Comparison of ENCODE assay signal across 9 cellular contexts in the genomic region with DNA sequence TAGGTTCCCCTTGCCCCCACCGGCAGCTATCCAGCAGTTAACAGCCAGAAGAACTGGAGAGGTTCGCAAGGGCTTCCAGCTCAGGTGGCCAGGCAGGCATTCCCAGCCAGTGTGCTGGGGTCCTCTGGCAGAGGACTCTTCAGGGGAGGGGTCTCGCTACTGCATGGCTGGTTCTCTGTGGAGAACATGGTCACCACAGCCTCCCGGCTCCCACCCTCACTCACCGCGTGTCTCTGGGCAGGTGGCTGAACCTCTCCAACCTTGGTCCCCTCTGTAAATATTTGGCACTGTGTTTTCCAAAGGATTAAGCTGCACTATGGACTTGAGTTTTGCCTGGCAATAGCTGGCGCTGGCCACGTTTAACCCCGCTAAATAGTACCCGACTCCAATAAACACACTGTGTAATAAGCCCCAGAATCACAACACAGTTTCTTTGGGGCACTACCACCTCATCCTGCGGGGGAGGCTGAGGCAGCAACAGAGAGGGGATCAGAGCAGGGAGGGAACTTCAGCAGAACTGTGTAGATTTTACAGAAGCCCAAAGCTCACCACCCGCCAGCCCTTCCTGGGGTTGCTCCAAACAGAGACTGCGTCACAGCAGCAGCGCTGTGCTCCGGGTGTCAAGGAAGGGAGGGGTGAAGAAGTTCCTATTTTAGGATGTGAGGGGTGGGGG. TPM values are rescaled to one million over a fixed set of nuclear protein-coding genes. Genes with fewer than 3 reads are reported as not detected.
A peak's percentile ranks its signal among the peaks of the same experiment; 100 is the strongest.
DNase-seq lines count a peak whose midpoint lies in the region; ATAC-seq and TF ChIP-seq lines count a peak whose summit lies in the region.
"Had no signal": no experiment of that assay in that cellular context is flagged by ENCODE, and none has a peak within 500 bp of the region (broad histone marks: within the 10 kb centered on the region; RNA-seq: fewer than 3 reads in every experiment).

No MANE protein-coding gene starts in this region.

- WGBS in H9 (ENCODE audit: extremely low coverage, insufficient read length, low lambda C conversion rate): no CpG with 5 or more reads among the region's 15 CpGs

- H2AFZ ChIP-seq in H9 (ENCODE audit: low read length): no peak overlapping the region

- H3K27me3 ChIP-seq in H9 (ENCODE audit: insufficient read depth, low read length) (peaks cover 42% of the 10 kb centered on the region), iPS-18a (ENCODE audit: control insufficient read depth, insufficient read depth, low read length) (peaks cover 59% of the 10 kb centered on the region), gastrocnemius medialis (peaks cover 0 to 9% (median 4%) of the 10 kb centered on the region in 3 donors)

- H3K4me1 ChIP-seq in H9 (ENCODE audit: insufficient read depth, low read length) (peaks cover 34% of the 10 kb centered on the region), iPS-18a (ENCODE audit: control insufficient read depth, low read depth, low read length) (peaks cover 74% of the 10 kb centered on the region), gastrocnemius medialis (peaks cover 0 to 43% of the 10 kb centered on the region in 2 donors)

- H3K27ac Mint-ChIP-seq in H9: no peak overlapping the region

- H3K36me3 Mint-ChIP-seq in H9 (ENCODE audit: insufficient read depth in 1 of 3, low read depth in 3 of 3): peaks cover 10 to 62% (median 27%) of the 10 kb centered on the region in 3 experiments

- peak overlapping the region; percentile 33 to 51; a peak in 3 of 5 replicates for H3K4me3 Mint-ChIP-seq in H9

- no peak overlapping the region for H2BK15ac ChIP-seq in H9 (ENCODE audit: low read depth, low read length)

- CTCF ChIA-PET in RWPE1 (lab: Yijun Ruan, JAX): no interaction called here

- H2BK5ac ChIP-seq in H9 (ENCODE audit: insufficient read length, low read length): no peak overlapping the region

- no peak overlapping the region for H4K8ac ChIP-seq in H9 (replicated peaks; ENCODE audit: insufficient read length, low read depth, low read length)

- H2BK20ac ChIP-seq in H9 (ENCODE audit: low read depth, low read length, poor library complexity, severe bottlenecking): no peak overlapping the region

- H4K91ac ChIP-seq in H9 (ENCODE audit: insufficient read length, low read depth, low read length): no peak overlapping the region

- POLR2A ChIA-PET in RWPE1 (lab: Yijun Ruan, JAX; ENCODE audit: low non-redundant PET): no interaction called here

- no peak for TF ChIP-seq CTCF in H9 (conservative IDR thresholded peaks at IDR 0.05)
- no peak for TF ChIP-seq CTCF in RWPE1 (conservative IDR thresholded peaks at IDR 0.05; ENCODE audit: low read depth)
- no peak for TF ChIP-seq CTCF in gastrocnemius medialis (IDR thresholded peaks at IDR 0.05 in 4 of 5, conservative IDR thresholded peaks at IDR 0.05 in 1 of 5)

- no peak overlapping the region for H2AK5ac ChIP-seq in H9 (ENCODE audit: insufficient read length, low read length)

- H3K23me2 ChIP-seq in H9 (ENCODE audit: insufficient read length, low read depth, low read length, poor library complexity, severe bottlenecking): peaks cover 11% of the 10 kb centered on the region

- H2BK12ac ChIP-seq in H9 (ENCODE audit: insufficient read length, low read depth, low read length): no peak overlapping the region

- in situ Hi-C loops in gastrocnemius medialis (cut with MboI; ENCODE audit: low sequenced_read_pairs in 4 of 4): no loop called here

- H3K27ac ChIP-seq in H9 (ENCODE audit: insufficient read length, low read depth, low read length): no peak overlapping the region
- peak overlapping the region; percentile 82 for H3K27ac ChIP-seq in RWPE1
- no peak overlapping the region for H3K27ac ChIP-seq in iPS-18a (ENCODE audit: low read length)
- H3K27ac ChIP-seq in gastrocnemius medialis: peak overlapping the region in 1 of 4 donors; percentile 25

- no peak overlapping the region for H3K56ac ChIP-seq in H9 (ENCODE audit: insufficient read length, low read depth, low read length)

- ATAC-seq in gastrocnemius medialis (peak; percentile 36 to 40), HG03457 (IDR thresholded peaks at IDR 0.05; ENCODE audit: unreplicated experiment) (no peak)

- no peak overlapping the region for H3K18ac ChIP-seq in H9 (ENCODE audit: insufficient read length, low read depth, low read length)

- no peak overlapping the region for H2BK120ac ChIP-seq in H9 (ENCODE audit: low read depth, low read length, poor library complexity, severe bottlenecking)

- H3K9ac ChIP-seq in H9 (ENCODE audit: extremely low read depth, insufficient read length, low read length) (no peak overlapping the region), iPS-18a (ENCODE audit: low read length) (no peak overlapping the region)

- intact Hi-C loops in gastrocnemius medialis (cut with DNase I; ENCODE audit: low total_unique reads): loop anchor here (5.0 kb wide), 1 partner anchor 70 kb away; no protein-coding TSS in a partner anchor

- H3K14ac ChIP-seq in H9 (ENCODE audit: insufficient read depth, low read length): no peak overlapping the region

- peaks cover 3% of the 10 kb centered on the region for H4K20me1 ChIP-seq in H9 (ENCODE audit: control insufficient read depth, insufficient read depth, insufficient read length)

- peaks cover 21% of the 10 kb centered on the region; the same call in 1 of the 2 replicates for H3K79me2 ChIP-seq in H9 (ENCODE audit: insufficient read depth, low read length)

- H3K79me1 ChIP-seq in H9 (ENCODE audit: insufficient read depth, low read depth, low read length, poor library complexity, severe bottlenecking): peaks cover 3% of the 10 kb centered on the region

- peaks cover 73 to 85% of the 10 kb centered on the region in 2 experiments for H3K4me1 Mint-ChIP-seq in H9

- H3K27me3 Mint-ChIP-seq in H9 (ENCODE audit: low read depth): peaks cover 45% of the 10 kb centered on the region

- no peak for TF ChIP-seq POLR2A in gastrocnemius medialis (IDR thresholded peaks at IDR 0.05)

- no peak overlapping the region for H3K23ac ChIP-seq in H9 (ENCODE audit: insufficient read length, low read depth, low read length)

- no peak overlapping the region for H4K5ac ChIP-seq in H9 (ENCODE audit: insufficient read length, low read depth, low read length)

- peak overlapping the region; percentile 22 for H3K4me2 ChIP-seq in H9 (ENCODE audit: insufficient read depth, insufficient read length, low read length)

- DNase-seq in H9 (no peak), RWPE1 (ENCODE audit: low spot score) (no peak), gastrocnemius medialis (no peak), NCI-H1436 treated with DMSO at 0.1 percent for 48 hours (lab: John Stamatoyannopoulos, UW) (no peak), GF-D8 (lab: John Stamatoyannopoulos, UW) (no peak)
- DNase-seq: activated CD4-positive, CD25-positive, alpha-beta regulatory T cell; NK-92 treated with Interleukin-12 subunit alpha and Interleukin-12 subunit beta, amount 100 ng/mL, for 24 hours had no signal

- H3K4me3 ChIP-seq in iPS-18a (ENCODE audit: low read length) (peak overlapping the region; percentile 76), gastrocnemius medialis (peak overlapping the region in 3 of 4 donors; percentile 45 to 52 (median 49))

- H3K9me3 ChIP-seq in H9 (ENCODE audit: control insufficient read depth, low read depth, low read length): no peaks in the 10 kb centered on the region
- no peaks in the 10 kb centered on the region for H3K9me3 ChIP-seq in iPS-18a (ENCODE audit: control insufficient read depth, low read depth, low read length)
- no peaks in the 10 kb centered on the region for H3K9me3 ChIP-seq in gastrocnemius medialis

- H3K4ac ChIP-seq in H9 (ENCODE audit: low read depth, low read length): no peak overlapping the region

- peaks cover 65 to 69% of the 10 kb centered on the region in 2 experiments for H3K9me3 Mint-ChIP-seq in H9

- H3T11ph ChIP-seq in H9 (ENCODE audit: low read length): no peak overlapping the region

- H3K36me3 ChIP-seq in iPS-18a (ENCODE audit: control insufficient read depth, low read depth, low read length) (peaks cover 6% of the 10 kb centered on the region), gastrocnemius medialis (no peaks in the 10 kb centered on the region)

RNA-seq across cellular contexts. Expression of gene BCOR, which starts 15.2 kb away (rescaled TPM):
- 126 and 134 TPM in 2 replicates for total RNA-seq in H9 (2021)
- 10 to 100 TPM in 3 of 4 donors, 1 to 10 TPM in 1; 6.5 to 43.8 (median 18.4) TPM for total RNA-seq in gastrocnemius medialis
